Comparison of ENCODE assay signal across 19 cellular contexts in the genomic region with DNA sequence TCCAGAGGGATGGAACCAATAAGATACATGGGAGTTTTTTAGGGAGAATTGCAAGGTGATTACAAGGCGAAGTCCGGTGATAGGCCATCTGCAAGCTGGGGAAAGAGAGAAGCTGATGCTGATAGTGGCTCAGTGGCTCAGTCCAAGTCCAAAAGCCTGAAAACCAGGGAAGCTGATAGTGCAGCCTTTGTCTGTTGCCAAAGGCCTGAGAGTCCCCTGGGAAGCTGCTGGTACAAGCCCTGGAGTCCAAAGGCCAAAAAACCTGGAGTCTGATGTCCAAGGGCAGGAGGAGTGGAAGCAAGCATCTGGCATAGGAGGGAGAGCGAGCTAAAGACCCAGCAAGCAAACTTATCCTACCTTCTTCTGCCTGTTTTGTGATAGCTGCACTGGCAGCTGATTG. TPM values are rescaled to one million over a fixed set of nuclear protein-coding genes. Genes with fewer than 3 reads are reported as not detected.
DNase-seq lines count a peak whose midpoint lies in the region; ATAC-seq and TF ChIP-seq lines count a peak whose summit lies in the region.
"Had no signal": no experiment of that assay in that cellular context is flagged by ENCODE, and none has a peak within 500 bp of the region (broad histone marks: within the 10 kb centered on the region; RNA-seq: fewer than 3 reads in every experiment).

No MANE protein-coding gene starts in this region.

- H3K36me3 Mint-ChIP-seq in T-helper 17 cell (ENCODE audit: low read depth), result peaks cover 14% of the 10 kb centered on the region
- peaks cover 45% of the 10 kb centered on the region for H3K36me3 Mint-ChIP-seq in type B pancreatic cell

- H3K4me3 Mint-ChIP-seq in T-helper 17 cell (no peak overlapping the region), type B pancreatic cell (no peak overlapping the region)
- H3K4me3 Mint-ChIP-seq: CD14-positive monocyte, HFFc6 had no signal

- H3K27me3 Mint-ChIP-seq in T-helper 17 cell (no peaks in the 10 kb centered on the region), type B pancreatic cell (no peaks in the 10 kb centered on the region)

- intact Hi-C loops in Right ventricle myocardium inferior (cut with DNase I) (no loop called here), left ventricle myocardium inferior (cut with micrococcal nuclease) (no loop called here), left colon (cut with DNase I, micrococcal nuclease) (no loop called here)

- H3K4me1 Mint-ChIP-seq in T-helper 17 cell (peaks cover 20% of the 10 kb centered on the region), type B pancreatic cell (ENCODE audit: unreplicated experiment) (no peaks in the 10 kb centered on the region)
- H3K4me1 Mint-ChIP-seq: CD14-positive monocyte had no signal

- DNase-seq in Right ventricle myocardium inferior (ENCODE audit: missing footprints), result no peak
- no peak for DNase-seq in left ventricle myocardium inferior
- DNase-seq in T-helper 17 cell, result no peak
- DNase-seq in left colon, result no peak
- DNase-seq in type B pancreatic cell (ENCODE audit: extremely low spot score, unreplicated experiment), result no peak
- DNase-seq in DMS114 treated with DMSO at 0.1 percent for 48 hours (lab: John Stamatoyannopoulos, UW; ENCODE audit: unreplicated experiment), result no peak
- DNase-seq in NCI-H1417 treated with DMSO at 0.1 percent for 48 hours (lab: John Stamatoyannopoulos, UW), result no peak
- DNase-seq: GF-D8, HFFc6, NCI-H1092, NCI-H1694, NCI-H2107, NCI-H226, NCI-H526 treated with DMSO at 0.1 percent for 48 hours, SHP77 treated with DMSO at 0.1 percent for 48 hours had no signal

- peaks cover 42% of the 10 kb centered on the region for H3K4me1 ChIP-seq in left ventricle myocardium inferior
- H3K4me1 ChIP-seq: A549 had no signal

- H3K36me3 ChIP-seq in left ventricle myocardium inferior, result peaks cover 55% of the 10 kb centered on the region

- no peak for TF ChIP-seq CTCF in left ventricle myocardium inferior (IDR thresholded peaks at IDR 0.05; ENCODE audit: borderline replicate concordance)
- TF ChIP-seq CTCF in type B pancreatic cell (conservative IDR thresholded peaks at IDR 0.05), result no peak

- no peak overlapping the region for H3K27ac ChIP-seq in left ventricle myocardium inferior (replicated peaks)
- H3K27ac ChIP-seq: A549, KMS-11 had no signal

- ATAC-seq in Right ventricle myocardium inferior, result peak; percentile 23
- ATAC-seq in T-helper 17 cell, result no peak
- ATAC-seq in left colon, result peak; percentile 17
- ATAC-seq: A549, Panc1 had no signal

- no peak overlapping the region for H3K4me3 ChIP-seq in left ventricle myocardium inferior
- H3K4me3 ChIP-seq: A549 had no signal

- H3K27me3 ChIP-seq in left ventricle myocardium inferior (ENCODE audit: low read depth), result no peaks in the 10 kb centered on the region

- H3K9me3 Mint-ChIP-seq in type B pancreatic cell, result no peaks in the 10 kb centered on the region
- H3K9me3 Mint-ChIP-seq: CD14-positive monocyte, HFFc6 had no signal

- H3K9me3 ChIP-seq in left ventricle myocardium inferior (replicated peaks), result no peaks in the 10 kb centered on the region
- H3K9me3 ChIP-seq in T-helper 17 cell (ENCODE audit: control insufficient read depth, low read length, poor library complexity, severe bottlenecking), result no peaks in the 10 kb centered on the region
- H3K9me3 ChIP-seq: A549 had no signal

- peak overlapping the region; percentile 51 for H3K27ac Mint-ChIP-seq in T-helper 17 cell
- H3K27ac Mint-ChIP-seq in type B pancreatic cell, result peak overlapping the region; percentile 53
- H3K27ac Mint-ChIP-seq: HFFc6 had no signal

RNA-seq across cellular contexts. Expression of a gene that starts 16.6 kb away (rescaled TPM):
- total RNA-seq in Right ventricle myocardium inferior (104 TPM), left ventricle myocardium inferior (114 TPM), T-helper 17 cell (10 to 100 TPM; 59.2 to 60.4 TPM), left colon (100 to 1,000 TPM; 103 to 121 TPM), type B pancreatic cell (ENCODE audit: low replicate concordance) (105 and 140 TPM in 2 replicates)
